Comparison of ENCODE assay signal across 12 cellular contexts in genomic region chr14:68638817-68639517, GRCh38.
A peak's percentile ranks its signal among the peaks of the same experiment; 100 is the strongest.
DNase-seq lines count a peak whose midpoint lies in the region; ATAC-seq and TF ChIP-seq lines count a peak whose summit lies in the region.
"Had no signal": no experiment of that assay in that cellular context is flagged by ENCODE, and none has a peak within 500 bp of the region (broad histone marks: within the 10 kb centered on the region; RNA-seq: fewer than 3 reads in every experiment).

No MANE protein-coding gene starts in this region.

- no peaks in the 10 kb centered on the region for H3K36me3 ChIP-seq in heart left ventricle
- no peaks in the 10 kb centered on the region for H3K36me3 ChIP-seq in muscle layer of colon (ENCODE audit: insufficient read depth, low read length)
- no peaks in the 10 kb centered on the region for H3K36me3 ChIP-seq in tibial nerve

- intact Hi-C loops in heart left ventricle (cut with DNase I): loop anchor here in 2 of 10 donors (5.0 to 10.0 kb wide), 2 partner anchors 148 to 244 kb away; no protein-coding TSS in a partner anchor

- TF ChIP-seq POLR2A in heart left ventricle (IDR thresholded peaks at IDR 0.05): no peak
- no peak for TF ChIP-seq POLR2A in tibial nerve (IDR thresholded peaks at IDR 0.05)

- no peak for TF ChIP-seq CTCF in chondrocyte (IDR thresholded peaks at IDR 0.05)
- TF ChIP-seq CTCF in heart left ventricle (IDR thresholded peaks at IDR 0.05): no peak
- TF ChIP-seq CTCF in tibial nerve (IDR thresholded peaks at IDR 0.05): no peak

- H3K27ac Mint-ChIP-seq in chondrocyte (ENCODE audit: unreplicated experiment): no peak overlapping the region
- H3K27ac Mint-ChIP-seq: HFFc6 had no signal

- TF ChIP-seq EP300 in tibial nerve (IDR thresholded peaks at IDR 0.05): no peak

- peaks cover 3% of the 10 kb centered on the region for H3K36me3 Mint-ChIP-seq in chondrocyte (ENCODE audit: low read depth)

- no peaks in the 10 kb centered on the region for H3K27me3 Mint-ChIP-seq in chondrocyte (ENCODE audit: low read depth)

- H3K9me3 ChIP-seq in heart left ventricle (peaks cover 0 to 28% (median 5%) of the 10 kb centered on the region in 12 donors), muscle layer of colon (ENCODE audit: low read length) (no peaks in the 10 kb centered on the region), tibial nerve (peaks cover 0 to 18% (median 0%) of the 10 kb centered on the region in 4 donors)

- H3K27ac ChIP-seq in heart left ventricle (peak overlapping the region; percentile 42 to 77 (median 66)), muscle layer of colon (ENCODE audit: low read depth, low read length) (peak overlapping the region; percentile 75), tibial nerve (peak overlapping the region in 3 of 4 donors; percentile 64 to 77 (median 75))

- H3K4me3 ChIP-seq in heart left ventricle (no peak overlapping the region), muscle layer of colon (ENCODE audit: low read depth in 1 of 2, low read length in 2 of 2) (peak overlapping the region in 1 of 2 donors; percentile 2), tibial nerve (no peak overlapping the region)

- H3K9ac ChIP-seq in muscle layer of colon (ENCODE audit: low read length): peak overlapping the region; percentile 11
- H3K9ac ChIP-seq: SK-N-SH had no signal

- peak in 1 of 4 donors; percentile 15 for ATAC-seq in heart left ventricle
- no peak for ATAC-seq in SK-N-SH treated with all-trans-retinoic acid at 6 μM for 48 hours

- H3K4me1 ChIP-seq in heart left ventricle: peaks cover 10 to 44% (median 28%) of the 10 kb centered on the region in 12 donors
- peaks cover 41% of the 10 kb centered on the region for H3K4me1 ChIP-seq in muscle layer of colon (ENCODE audit: insufficient read depth, low read length)
- H3K4me1 ChIP-seq in tibial nerve: peaks cover 0 to 47% (median 30%) of the 10 kb centered on the region in 4 donors

- peaks cover 21% of the 10 kb centered on the region for H3K9me3 Mint-ChIP-seq in chondrocyte (ENCODE audit: low read depth)

- no peaks in the 10 kb centered on the region for H3K27me3 ChIP-seq in heart left ventricle
- no peaks in the 10 kb centered on the region for H3K27me3 ChIP-seq in muscle layer of colon (ENCODE audit: control insufficient read depth in 1 of 2, insufficient read depth in 2 of 2, low read length in 2 of 2)
- no peaks in the 10 kb centered on the region for H3K27me3 ChIP-seq in tibial nerve

- H3K4me1 Mint-ChIP-seq in chondrocyte (ENCODE audit: low read depth): no peaks in the 10 kb centered on the region

- DNase-seq in chondrocyte (ENCODE audit: low spot score) (peak; percentile 28), heart left ventricle (no peak), tibial nerve (ENCODE audit: low spot score in 2 of 2) (no peak), NCI-H345 (lab: John Stamatoyannopoulos, UW) (no peak)
- DNase-seq in activated CD4-positive, CD25-positive, alpha-beta regulatory T cell (lab: John Stamatoyannopoulos, UW): no peak
- DNase-seq: activated CD8-positive, alpha-beta memory T cell treated with anti-CD3 and anti-CD28 coated beads, Interleukin-2, amount 50 U/mL, for 4 hours; HFFc6; occipital lobe; SK-N-SH; stimulated activated CD8-positive, alpha-beta memory T cell treated with anti-CD3 and anti-CD28 coated beads, Interleukin-4, amount 100 ng/mL, for 48 hours had no signal

- H3K4me3 Mint-ChIP-seq in chondrocyte (ENCODE audit: unreplicated experiment): no peak overlapping the region
- H3K4me3 Mint-ChIP-seq: HFFc6 had no signal

- 44 to 65% (median 51%) methylated on average over 6 of the region's 6 CpGs for WGBS in heart left ventricle, 4 donors
- 59 to 63% methylated on average over 6 of the region's 6 CpGs for WGBS in tibial nerve, 2 donors

TF ChIP-seq in SK-N-SH treated with all-trans-retinoic acid at 6 μM for 48 hours, 23 proteins besides CTCF, POLR2A, EP300 and RAD21:
- TF ChIP-seq CSDC2 (CRISPR knock-in tag; IDR thresholded peaks at IDR 0.05) (no peak), PATZ1 (CRISPR knock-in tag; IDR thresholded peaks at IDR 0.05; ENCODE audit: borderline replicate concordance) (no peak), ZNF565 (CRISPR knock-in tag; conservative IDR thresholded peaks at IDR 0.05; ENCODE audit: low read depth) (no peak), ARNTL (CRISPR knock-in tag; IDR thresholded peaks at IDR 0.05; ENCODE audit: borderline replicate concordance, low read depth) (no peak), ZFP30 (CRISPR knock-in tag; IDR thresholded peaks at IDR 0.05) (no peak), CSRNP3 (CRISPR knock-in tag; IDR thresholded peaks at IDR 0.05) (no peak), POU6F1 (CRISPR knock-in tag; IDR thresholded peaks at IDR 0.05; ENCODE audit: borderline replicate concordance, low read depth) (no peak), TCF4 (CRISPR knock-in tag; IDR thresholded peaks at IDR 0.05; ENCODE audit: borderline replicate concordance) (no peak)
TF ChIP-seq in SK-N-SH treated with all-trans-retinoic acid at 6 μM for 48 hours: peak in this region for 0.
